1 cellular context compared by ENCODE assay signal in the genomic region with DNA sequence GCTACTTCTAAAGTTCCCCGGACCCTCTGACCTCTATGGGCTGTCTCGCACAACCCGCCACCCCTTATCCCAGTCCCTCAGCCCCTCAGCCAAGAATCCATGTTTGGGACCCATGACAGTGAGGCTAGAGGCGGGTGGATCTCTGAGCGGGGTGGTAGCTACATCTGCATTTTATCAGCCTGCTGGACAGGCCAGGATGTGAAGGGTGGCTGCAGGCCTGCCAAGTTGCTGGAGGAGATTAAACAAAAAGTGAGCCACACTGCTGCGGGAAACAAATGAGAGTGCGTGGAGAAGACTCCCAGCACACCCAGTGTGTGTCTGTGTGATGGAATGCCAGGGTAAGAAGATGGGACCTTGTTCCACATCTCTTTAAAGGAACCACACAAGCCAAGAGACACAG.
TF ChIP-seq lines count a peak whose summit lies in the region.

No MANE protein-coding gene starts in this region.

TF ChIP-seq in GM23338, 12 proteins besides CTCF, POLR2A, EP300 and RAD21:
- TF ChIP-seq, protein P1, sequence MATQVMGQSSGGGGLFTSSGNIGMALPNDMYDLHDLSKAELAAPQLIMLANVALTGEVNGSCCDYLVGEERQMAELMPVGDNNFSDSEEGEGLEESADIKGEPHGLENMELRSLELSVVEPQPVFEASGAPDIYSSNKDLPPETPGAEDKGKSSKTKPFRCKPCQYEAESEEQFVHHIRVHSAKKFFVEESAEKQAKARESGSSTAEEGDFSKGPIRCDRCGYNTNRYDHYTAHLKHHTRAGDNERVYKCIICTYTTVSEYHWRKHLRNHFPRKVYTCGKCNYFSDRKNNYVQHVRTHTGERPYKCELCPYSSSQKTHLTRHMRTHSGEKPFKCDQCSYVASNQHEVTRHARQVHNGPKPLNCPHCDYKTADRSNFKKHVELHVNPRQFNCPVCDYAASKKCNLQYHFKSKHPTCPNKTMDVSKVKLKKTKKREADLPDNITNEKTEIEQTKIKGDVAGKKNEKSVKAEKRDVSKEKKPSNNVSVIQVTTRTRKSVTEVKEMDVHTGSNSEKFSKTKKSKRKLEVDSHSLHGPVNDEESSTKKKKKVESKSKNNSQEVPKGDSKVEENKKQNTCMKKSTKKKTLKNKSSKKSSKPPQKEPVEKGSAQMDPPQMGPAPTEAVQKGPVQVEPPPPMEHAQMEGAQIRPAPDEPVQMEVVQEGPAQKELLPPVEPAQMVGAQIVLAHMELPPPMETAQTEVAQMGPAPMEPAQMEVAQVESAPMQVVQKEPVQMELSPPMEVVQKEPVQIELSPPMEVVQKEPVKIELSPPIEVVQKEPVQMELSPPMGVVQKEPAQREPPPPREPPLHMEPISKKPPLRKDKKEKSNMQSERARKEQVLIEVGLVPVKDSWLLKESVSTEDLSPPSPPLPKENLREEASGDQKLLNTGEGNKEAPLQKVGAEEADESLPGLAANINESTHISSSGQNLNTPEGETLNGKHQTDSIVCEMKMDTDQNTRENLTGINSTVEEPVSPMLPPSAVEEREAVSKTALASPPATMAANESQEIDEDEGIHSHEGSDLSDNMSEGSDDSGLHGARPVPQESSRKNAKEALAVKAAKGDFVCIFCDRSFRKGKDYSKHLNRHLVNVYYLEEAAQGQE (IDR thresholded peaks at IDR 0.05; ENCODE audit: unreplicated experiment): no peak
- no peak for TF ChIP-seq CREB1 (CRISPR knock-in tag; IDR thresholded peaks at IDR 0.05; ENCODE audit: low read depth)
- no peak for TF ChIP-seq NANOG (IDR thresholded peaks at IDR 0.05; ENCODE audit: borderline replicate concordance)
- TF ChIP-seq ZNF331 (CRISPR knock-in tag; IDR thresholded peaks at IDR 0.05; ENCODE audit: low read depth): no peak
- no peak for TF ChIP-seq JUNB (IDR thresholded peaks at IDR 0.05; ENCODE audit: unreplicated experiment)
- TF ChIP-seq, protein P2, sequence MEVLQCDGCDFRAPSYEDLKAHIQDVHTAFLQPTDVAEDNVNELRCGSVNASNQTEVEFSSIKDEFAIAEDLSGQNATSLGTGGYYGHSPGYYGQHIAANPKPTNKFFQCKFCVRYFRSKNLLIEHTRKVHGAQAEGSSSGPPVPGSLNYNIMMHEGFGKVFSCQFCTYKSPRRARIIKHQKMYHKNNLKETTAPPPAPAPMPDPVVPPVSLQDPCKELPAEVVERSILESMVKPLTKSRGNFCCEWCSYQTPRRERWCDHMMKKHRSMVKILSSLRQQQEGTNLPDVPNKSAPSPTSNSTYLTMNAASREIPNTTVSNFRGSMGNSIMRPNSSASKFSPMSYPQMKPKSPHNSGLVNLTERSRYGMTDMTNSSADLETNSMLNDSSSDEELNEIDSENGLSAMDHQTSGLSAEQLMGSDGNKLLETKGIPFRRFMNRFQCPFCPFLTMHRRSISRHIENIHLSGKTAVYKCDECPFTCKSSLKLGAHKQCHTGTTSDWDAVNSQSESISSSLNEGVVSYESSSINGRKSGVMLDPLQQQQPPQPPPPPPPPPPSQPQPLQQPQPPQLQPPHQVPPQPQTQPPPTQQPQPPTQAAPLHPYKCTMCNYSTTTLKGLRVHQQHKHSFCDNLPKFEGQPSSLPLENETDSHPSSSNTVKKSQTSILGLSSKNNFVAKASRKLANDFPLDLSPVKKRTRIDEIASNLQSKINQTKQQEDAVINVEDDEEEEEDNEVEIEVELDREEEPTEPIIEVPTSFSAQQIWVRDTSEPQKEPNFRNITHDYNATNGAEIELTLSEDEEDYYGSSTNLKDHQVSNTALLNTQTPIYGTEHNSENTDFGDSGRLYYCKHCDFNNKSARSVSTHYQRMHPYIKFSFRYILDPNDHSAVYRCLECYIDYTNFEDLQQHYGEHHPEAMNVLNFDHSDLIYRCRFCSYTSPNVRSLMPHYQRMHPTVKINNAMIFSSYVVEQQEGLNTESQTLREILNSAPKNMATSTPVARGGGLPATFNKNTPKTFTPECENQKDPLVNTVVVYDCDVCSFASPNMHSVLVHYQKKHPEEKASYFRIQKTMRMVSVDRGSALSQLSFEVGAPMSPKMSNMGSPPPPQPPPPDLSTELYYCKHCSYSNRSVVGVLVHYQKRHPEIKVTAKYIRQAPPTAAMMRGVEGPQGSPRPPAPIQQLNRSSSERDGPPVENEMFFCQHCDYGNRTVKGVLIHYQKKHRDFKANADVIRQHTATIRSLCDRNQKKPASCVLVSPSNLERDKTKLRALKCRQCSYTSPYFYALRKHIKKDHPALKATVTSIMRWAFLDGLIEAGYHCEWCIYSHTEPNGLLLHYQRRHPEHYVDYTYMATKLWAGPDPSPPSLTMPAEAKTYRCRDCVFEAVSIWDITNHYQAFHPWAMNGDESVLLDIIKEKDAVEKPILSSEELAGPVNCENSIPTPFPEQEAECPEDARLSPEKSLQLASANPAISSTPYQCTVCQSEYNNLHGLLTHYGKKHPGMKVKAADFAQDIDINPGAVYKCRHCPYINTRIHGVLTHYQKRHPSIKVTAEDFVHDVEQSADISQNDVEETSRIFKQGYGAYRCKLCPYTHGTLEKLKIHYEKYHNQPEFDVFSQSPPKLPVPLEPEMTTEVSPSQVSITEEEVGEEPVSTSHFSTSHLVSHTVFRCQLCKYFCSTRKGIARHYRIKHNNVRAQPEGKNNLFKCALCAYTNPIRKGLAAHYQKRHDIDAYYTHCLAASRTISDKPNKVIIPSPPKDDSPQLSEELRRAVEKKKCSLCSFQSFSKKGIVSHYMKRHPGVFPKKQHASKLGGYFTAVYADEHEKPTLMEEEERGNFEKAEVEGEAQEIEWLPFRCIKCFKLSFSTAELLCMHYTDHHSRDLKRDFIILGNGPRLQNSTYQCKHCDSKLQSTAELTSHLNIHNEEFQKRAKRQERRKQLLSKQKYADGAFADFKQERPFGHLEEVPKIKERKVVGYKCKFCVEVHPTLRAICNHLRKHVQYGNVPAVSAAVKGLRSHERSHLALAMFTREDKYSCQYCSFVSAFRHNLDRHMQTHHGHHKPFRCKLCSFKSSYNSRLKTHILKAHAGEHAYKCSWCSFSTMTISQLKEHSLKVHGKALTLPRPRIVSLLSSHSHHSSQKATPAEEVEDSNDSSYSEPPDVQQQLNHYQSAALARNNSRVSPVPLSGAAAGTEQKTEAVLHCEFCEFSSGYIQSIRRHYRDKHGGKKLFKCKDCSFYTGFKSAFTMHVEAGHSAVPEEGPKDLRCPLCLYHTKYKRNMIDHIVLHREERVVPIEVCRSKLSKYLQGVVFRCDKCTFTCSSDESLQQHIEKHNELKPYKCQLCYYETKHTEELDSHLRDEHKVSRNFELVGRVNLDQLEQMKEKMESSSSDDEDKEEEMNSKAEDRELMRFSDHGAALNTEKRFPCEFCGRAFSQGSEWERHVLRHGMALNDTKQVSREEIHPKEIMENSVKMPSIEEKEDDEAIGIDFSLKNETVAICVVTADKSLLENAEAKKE (CRISPR knock-in tag; IDR thresholded peaks at IDR 0.05): no peak
- TF ChIP-seq EZH2phosphoT487 (IDR thresholded peaks at IDR 0.05; ENCODE audit: unreplicated experiment): no peak
- TF ChIP-seq STAT1 (IDR thresholded peaks at IDR 0.05; ENCODE audit: unreplicated experiment): no peak
- TF ChIP-seq, protein P3, sequence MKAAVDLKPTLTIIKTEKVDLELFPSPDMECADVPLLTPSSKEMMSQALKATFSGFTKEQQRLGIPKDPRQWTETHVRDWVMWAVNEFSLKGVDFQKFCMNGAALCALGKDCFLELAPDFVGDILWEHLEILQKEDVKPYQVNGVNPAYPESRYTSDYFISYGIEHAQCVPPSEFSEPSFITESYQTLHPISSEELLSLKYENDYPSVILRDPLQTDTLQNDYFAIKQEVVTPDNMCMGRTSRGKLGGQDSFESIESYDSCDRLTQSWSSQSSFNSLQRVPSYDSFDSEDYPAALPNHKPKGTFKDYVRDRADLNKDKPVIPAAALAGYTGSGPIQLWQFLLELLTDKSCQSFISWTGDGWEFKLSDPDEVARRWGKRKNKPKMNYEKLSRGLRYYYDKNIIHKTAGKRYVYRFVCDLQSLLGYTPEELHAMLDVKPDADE (IDR thresholded peaks at IDR 0.05): no peak
- no peak for TF ChIP-seq ZNF114 (CRISPR knock-in tag; IDR thresholded peaks at IDR 0.05)
- TF ChIP-seq POLR2AphosphoS5 (IDR thresholded peaks at IDR 0.05; ENCODE audit: low read depth): no peak
- TF ChIP-seq EZH2 (IDR thresholded peaks at IDR 0.05; ENCODE audit: low read depth, unreplicated experiment): no peak
